ENCODE assay signal across 27 cellular contexts in the genomic region with DNA sequence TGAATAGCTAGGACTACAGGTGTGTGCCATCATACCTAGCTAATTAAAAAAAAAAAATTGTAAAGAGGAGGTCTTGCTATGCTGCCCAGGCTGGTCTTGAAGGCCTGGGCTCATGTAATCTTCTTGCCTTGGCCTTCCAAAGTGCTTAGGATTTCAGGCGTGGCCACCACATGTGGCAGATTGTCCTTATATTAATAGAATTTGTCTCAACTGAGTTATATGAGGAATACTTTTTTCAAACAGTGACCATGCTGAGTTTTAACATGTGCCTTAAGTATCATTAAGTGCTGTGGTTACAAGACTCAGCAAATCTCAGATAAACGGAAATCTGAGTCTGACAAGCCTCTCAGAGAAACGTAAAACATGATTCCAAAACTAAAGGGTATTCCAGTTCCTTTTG.
"Had no signal": no experiment of that assay in that cellular context is flagged by ENCODE, and none has a peak within 500 bp of the region (broad histone marks: within the 10 kb centered on the region; RNA-seq: fewer than 3 reads in every experiment).

No MANE protein-coding gene starts in this region.

- H3K4me3 ChIP-seq: neural progenitor cell, ovary, psoas muscle, right lobe of liver, sigmoid colon, skin epidermis, suprapubic skin, testis, tibial artery, upper lobe of left lung, vagina had no signal

- H3K27ac ChIP-seq: neural progenitor cell, ovary, parathyroid adenoma, psoas muscle, sigmoid colon, skin epidermis, suprapubic skin, testis, tibial artery, upper lobe of left lung, vagina had no signal

- H3K4me2 ChIP-seq: neural progenitor cell had no signal

- H2AFZ ChIP-seq: neural progenitor cell, parathyroid adenoma had no signal

- H3K36me3 ChIP-seq: ovary, right lobe of liver, suprapubic skin, upper lobe of left lung, vagina had no signal

- DNase-seq: naive thymus-derived CD4-positive, alpha-beta T cell; natural killer cell; occipital lobe; ovary; posterior cingulate gyrus; psoas muscle; right cardiac atrium; right lobe of liver; sigmoid colon; stimulated activated CD4-positive, alpha-beta T cell treated with anti-CD3 and anti-CD28 coated beads, Interleukin-15, amount 100 ng/mL, for 24 hours; stimulated activated CD4-positive, alpha-beta T cell treated with anti-CD3 and anti-CD28 coated beads, Interleukin-2, amount 100 ng/mL, for 24 hours; stimulated activated CD4-positive, alpha-beta T cell treated with anti-CD3 and anti-CD28 coated beads, Interleukin-2, amount 100 ng/mL, for 48 hours; stimulated activated CD4-positive, alpha-beta T cell treated with anti-CD3 and anti-CD28 coated beads, Interleukin-4, amount 100 ng/mL, for 4 hours; stimulated activated CD8-positive, alpha-beta memory T cell treated with anti-CD3 and anti-CD28 coated beads, Interleukin-4, amount 100 ng/mL, for 48 hours; stimulated activated naive CD4-positive, alpha-beta T cell; stimulated activated naive CD8-positive, alpha-beta T cell treated with anti-CD3 and anti-CD28 coated beads, Interleukin-15, amount 100 ng/mL, for 72 hours; stimulated activated naive CD8-positive, alpha-beta T cell treated with anti-CD3 and anti-CD28 coated beads, Interleukin-15, Interleukin-2, amounts not matched to agents 100 U/mL and 50 U/mL, for 24 hours; substantia nigra; testis; tibial artery; trophoblast cell; upper lobe of left lung had no signal

- H3K9ac ChIP-seq: neural progenitor cell, parathyroid adenoma had no signal

- H3K9me3 ChIP-seq: ovary, psoas muscle, right lobe of liver, sigmoid colon, suprapubic skin, testis, tibial artery, upper lobe of left lung, vagina had no signal

- H3K27me3 ChIP-seq: neural progenitor cell, ovary, right lobe of liver, sigmoid colon, suprapubic skin, testis, tibial artery, upper lobe of left lung, vagina had no signal

- H3K79me2 ChIP-seq: parathyroid adenoma had no signal
